In genomic region chr20:62381202-62381797, GRCh38 we compare ENCODE assay signal across 13 cellular contexts. TPM values are rescaled to one million over a fixed set of nuclear protein-coding genes. Genes with fewer than 3 reads are reported as not detected.
DNase-seq lines count a peak whose midpoint lies in the region; ATAC-seq and TF ChIP-seq lines count a peak whose summit lies in the region.
"Had no signal": no experiment of that assay in that cellular context is flagged by ENCODE, and none has a peak within 500 bp of the region (broad histone marks: within the 10 kb centered on the region; RNA-seq: fewer than 3 reads in every experiment).

No MANE protein-coding gene starts in this region.

- H3K36me3 ChIP-seq in IMR-90 (ENCODE audit: control insufficient read depth, insufficient read depth, low read length) = peaks cover 6% of the 10 kb centered on the region
- H3K36me3 ChIP-seq in suprapubic skin = no peaks in the 10 kb centered on the region

- peaks cover 4% of the 10 kb centered on the region for H3K27me3 Mint-ChIP-seq in brain
- H3K27me3 Mint-ChIP-seq in natural killer cell treated with Interleukin-12 subunit alpha and Interleukin-12 subunit beta and Interleukin-15 and Interleukin-18, amount 100 ng/mL, for 72 hours = no peaks in the 10 kb centered on the region
- peaks cover 9% of the 10 kb centered on the region for H3K27me3 Mint-ChIP-seq in glutamatergic neuron (ENCODE audit: unreplicated experiment)

- peaks cover 9% of the 10 kb centered on the region for H3K4me1 ChIP-seq in IMR-90 (ENCODE audit: control insufficient read depth, insufficient read depth, low read length)
- H3K4me1 ChIP-seq in suprapubic skin = peaks cover 69% of the 10 kb centered on the region

- no peak for TF ChIP-seq EP300 in suprapubic skin (IDR thresholded peaks at IDR 0.05)

- peaks cover 0 to 3% (median 0%) of the 10 kb centered on the region in 5 experiments for H3K9me3 Mint-ChIP-seq in brain
- H3K9me3 Mint-ChIP-seq in natural killer cell treated with Interleukin-12 subunit alpha and Interleukin-12 subunit beta and Interleukin-15 and Interleukin-18, amount 100 ng/mL, for 72 hours = peaks cover 5% of the 10 kb centered on the region
- H3K9me3 Mint-ChIP-seq in glutamatergic neuron (ENCODE audit: unreplicated experiment) = peaks cover 6% of the 10 kb centered on the region

- BruUV-seq in IMR-90 (replicated peaks; lab: Mats Ljungman, UMichigan) = no TSS peak

- 44% methylated on average over 5 of the region's 16 CpGs; no CpG with 5 or more reads in 1 of the 2 experiments for WGBS in IMR-90 (ENCODE audit: extremely low coverage in 2 of 2, insufficient read length in 1 of 2), 2 experiments
- 58% methylated on average over 16 of the region's 16 CpGs for WGBS in suprapubic skin

- H4K20me1 ChIP-seq in IMR-90 (ENCODE audit: insufficient read depth, low read length) = peaks cover 13% of the 10 kb centered on the region

- CTCF ChIA-PET in IMR-90 (lab: Yijun Ruan, JAX) = no interaction called here

- H4K91ac ChIP-seq in IMR-90 (ENCODE audit: insufficient read depth, low read depth, low read length) = no peak overlapping the region

- H2BK5ac ChIP-seq in IMR-90 (ENCODE audit: low read depth, low read length, poor library complexity, severe bottlenecking) = peak overlapping the region; percentile 52

- TF ChIP-seq RAD21 in IMR-90 (IDR thresholded peaks at IDR 0.05; ENCODE audit: low read length) = no peak

- TF ChIP-seq POLR2A in IMR-90 (IDR thresholded peaks at IDR 0.05; ENCODE audit: low read depth, low read length) (no peak), suprapubic skin (IDR thresholded peaks at IDR 0.05) (no peak)

- peaks cover 11% of the 10 kb centered on the region for H3K36me3 Mint-ChIP-seq in brain
- peaks cover 9% of the 10 kb centered on the region for H3K36me3 Mint-ChIP-seq in natural killer cell treated with Interleukin-12 subunit alpha and Interleukin-12 subunit beta and Interleukin-15 and Interleukin-18, amount 100 ng/mL, for 72 hours
- H3K36me3 Mint-ChIP-seq in glutamatergic neuron (ENCODE audit: unreplicated experiment) = peaks cover 6% of the 10 kb centered on the region

- no peak overlapping the region for H3K18ac ChIP-seq in IMR-90 (ENCODE audit: low read depth, low read length)

- H2BK120ac ChIP-seq in IMR-90 (ENCODE audit: low read depth, low read length) = no peak overlapping the region

- H3K27ac ChIP-seq in IMR-90 (ENCODE audit: insufficient read depth, low read length) = no peak overlapping the region
- H3K27ac ChIP-seq in suprapubic skin = peak overlapping the region; percentile 79

- peaks cover 12% of the 10 kb centered on the region for H3K9me1 ChIP-seq in IMR-90 (ENCODE audit: insufficient read depth, low read length)

- H3K4me3 ChIP-seq in IMR-90 (ENCODE audit: insufficient read depth, low read depth, low read length) (no peak overlapping the region), suprapubic skin (no peak overlapping the region)

- H2BK15ac ChIP-seq in IMR-90 (ENCODE audit: low read depth, low read length) = no peak overlapping the region

- in situ Hi-C loops in IMR-90 (cut with MboI; ENCODE audit: low sequenced_read_pairs) = loop anchor here (5.0 to 25.0 kb wide), 2 partner anchors 74 to 369 kb away; no protein-coding TSS in a partner anchor

- H3K14ac ChIP-seq in IMR-90 (replicated peaks; ENCODE audit: low read depth, low read length) = no peak overlapping the region

- H3K4ac ChIP-seq in IMR-90 (ENCODE audit: low read depth, low read length) = peak overlapping the region; percentile 9; the same call in 1 of the 2 replicates

- no peak for TF ChIP-seq CTCF in IMR-90 (conservative IDR thresholded peaks at IDR 0.05; ENCODE audit: low read depth, low read length)
- no peak for TF ChIP-seq CTCF in brain (conservative IDR thresholded peaks at IDR 0.05)
- TF ChIP-seq CTCF in suprapubic skin (IDR thresholded peaks at IDR 0.05) = no peak
- no peak for TF ChIP-seq CTCF in glutamatergic neuron (IDR thresholded peaks at IDR 0.05; ENCODE audit: partially characterized antibody, unreplicated experiment)

- intact Hi-C loops in IMR-90 (cut with micrococcal nuclease) = loop anchor here (10.0 kb wide), 1 partner anchor 366 kb away; no protein-coding TSS in a partner anchor

- no peaks in the 10 kb centered on the region for H3K27me3 ChIP-seq in IMR-90 (ENCODE audit: control insufficient read depth, insufficient read depth, low read length)
- no peaks in the 10 kb centered on the region for H3K27me3 ChIP-seq in suprapubic skin

- no peak overlapping the region for H3K4me2 ChIP-seq in IMR-90 (ENCODE audit: low read depth, low read length)

- peak overlapping the region; percentile 17 for H2AFZ ChIP-seq in IMR-90 (replicated peaks; ENCODE audit: low read length, poor library complexity)

- H3K4me1 Mint-ChIP-seq in brain = peaks cover 47% of the 10 kb centered on the region
- peaks cover 23 to 27% of the 10 kb centered on the region in 2 donors for H3K4me1 Mint-ChIP-seq in natural killer cell treated with Interleukin-12 subunit alpha and Interleukin-12 subunit beta and Interleukin-15 and Interleukin-18, amount 100 ng/mL, for 72 hours (ENCODE audit: low read depth in 2 of 2)
- peaks cover 20% of the 10 kb centered on the region for H3K4me1 Mint-ChIP-seq in glutamatergic neuron (ENCODE audit: low read depth, unreplicated experiment)

- H3K4me3 Mint-ChIP-seq in brain (no peak overlapping the region), glutamatergic neuron (ENCODE audit: unreplicated experiment) (no peak overlapping the region)
- H3K4me3 Mint-ChIP-seq in natural killer cell treated with Interleukin-12 subunit alpha and Interleukin-12 subunit beta and Interleukin-15 and Interleukin-18, amount 100 ng/mL, for 72 hours = no peak overlapping the region

- H2BK20ac ChIP-seq in IMR-90 (ENCODE audit: low read depth, low read length) = no peak overlapping the region

- H4K5ac ChIP-seq in IMR-90 (ENCODE audit: low read depth, low read length) = no peak overlapping the region

- dilution Hi-C loops in IMR-90 (cut with HindIII; ENCODE audit: low sequenced_read_pairs, unreplicated experiment) = loop anchor here (25.0 kb wide), 1 partner anchor 94 kb away; no protein-coding TSS in a partner anchor

- POLR2A ChIA-PET in IMR-90 (lab: Charles Lee; ENCODE audit: unreplicated experiment) = no interaction called here

- H3K56ac ChIP-seq in IMR-90 (ENCODE audit: extremely low read depth, insufficient read depth, low read length) = no peak overlapping the region

- H2AK9ac ChIP-seq in IMR-90 (replicated peaks; ENCODE audit: low read depth, low read length, poor library complexity) = peak overlapping the region; percentile 86

- ATAC-seq in IMR-90 (ENCODE audit: low read depth) (peak; percentile 13; the same call in 1 of the 2 replicates), HG03342 (IDR thresholded peaks at IDR 0.05; ENCODE audit: unreplicated experiment) (no peak)
- ATAC-seq in natural killer cell treated with Interleukin-12 subunit alpha and Interleukin-12 subunit beta and Interleukin-15 and Interleukin-18, amount 100 ng/mL, for 72 hours = no peak
- ATAC-seq: activated naive CD4-positive, alpha-beta T cell treated with anti-CD3 and anti-CD28 coated beads, Interleukin-2, amount 50 U/mL, for 72 hours had no signal

- H4K8ac ChIP-seq in IMR-90 (ENCODE audit: low read depth in 2 of 2, low read length in 2 of 2) = 0 out of 4 replicates have a peak overlapping the region, but pooled peaks of 1 of the 2 experiments have one; percentile 66

- H3K27ac Mint-ChIP-seq in brain (peak overlapping the region in 3 of 5 experiments; percentile 40 to 75 (median 42)), glutamatergic neuron (ENCODE audit: unreplicated experiment) (no peak overlapping the region)
- no peak overlapping the region for H3K27ac Mint-ChIP-seq in natural killer cell treated with Interleukin-12 subunit alpha and Interleukin-12 subunit beta and Interleukin-15 and Interleukin-18, amount 100 ng/mL, for 72 hours
- H3K27ac Mint-ChIP-seq: activated naive CD4-positive, alpha-beta T cell treated with anti-CD3 and anti-CD28 coated beads, Interleukin-2, amount 50 U/mL, for 72 hours had no signal

- DNase-seq in IMR-90 (peak; percentile 76), kidney glomerular epithelial cell (lab: John Stamatoyannopoulos, UW) (peak; percentile 86), suprapubic skin (ENCODE audit: low spot score in 2 of 2) (no peak), SW480 (ENCODE audit: low spot score) (no peak), glutamatergic neuron (no peak)
- no peak for DNase-seq in natural killer cell treated with Interleukin-12 subunit alpha and Interleukin-12 subunit beta and Interleukin-15 and Interleukin-18, amount 100 ng/mL, for 72 hours (ENCODE audit: low spot score)
- DNase-seq: activated CD4-positive, CD25-positive, alpha-beta regulatory T cell treated with anti-CD3 and anti-CD28 coated beads, Interleukin-2, amount 50 U/mL, for 72 hours; DND-41; midbrain had no signal

- H3K23ac ChIP-seq in IMR-90 (ENCODE audit: low read depth, low read length) = no peak overlapping the region

- peaks cover 9 to 45% of the 10 kb centered on the region in 2 experiments for H3K79me1 ChIP-seq in IMR-90 (ENCODE audit: low read depth in 1 of 2, low read length in 2 of 2)

- H3K9ac ChIP-seq in IMR-90 (ENCODE audit: low read depth, low read length) = no peak overlapping the region

- H2AK5ac ChIP-seq in IMR-90 (ENCODE audit: low read depth, low read length) = 0 out of 2 replicates have a peak overlapping the region, but pooled peaks have one; percentile 33

- H3K9me3 ChIP-seq in IMR-90 (ENCODE audit: control insufficient read depth, insufficient read depth, low read length) (no peaks in the 10 kb centered on the region), suprapubic skin (no peaks in the 10 kb centered on the region)

RNA-seq across cellular contexts. Expression of gene RPS21, which starts 5.6 kb away (rescaled TPM):
- 2,710 and 3,846 TPM in 2 replicates for total RNA-seq in IMR-90 (2012; rRNA removed)
- polyA plus RNA-seq in IMR-90 (2012; rRNA removed) = 4,298 and 4,766 TPM in 2 replicates
- 31,826 and 47,741 TPM in 2 replicates for polyA plus RNA-seq in IMR-90 (2012; cell fraction: cytosol; rRNA removed)
- polyA plus RNA-seq in IMR-90 (2012; cell fraction: nucleus; rRNA removed; ENCODE audit: low replicate concordance) = 3,277 and 3,813 TPM in 2 replicates
- polyA plus RNA-seq in brain (ENCODE audit: insufficient read depth, low read depth, low replicate concordance) = 5,928 TPM
- 1,000 to 10,000 TPM; 1,604 to 3,217 (median 2,363) TPM for total RNA-seq in suprapubic skin
- total RNA-seq in natural killer cell treated with Interleukin-12 subunit alpha and Interleukin-12 subunit beta and Interleukin-15 and Interleukin-18, amount 100 ng/mL, for 72 hours = 1,000 to 10,000 TPM; 1,109 to 1,318 TPM
- total RNA-seq in glutamatergic neuron (ENCODE audit: unreplicated experiment) = 829 TPM

RNA-seq across cellular contexts. Expression of gene LAMA5, which starts 14.2 kb away (rescaled TPM):
- total RNA-seq in IMR-90 (2012; rRNA removed) = 0.56 and 0.90 TPM in 2 replicates
- polyA plus RNA-seq in IMR-90 (2012; rRNA removed) = 7.3 and 11.4 TPM in 2 replicates
- polyA plus RNA-seq in IMR-90 (2012; cell fraction: cytosol; rRNA removed) = 15.0 and 17.8 TPM in 2 replicates
- 27.9 and 77.8 TPM in 2 replicates for polyA plus RNA-seq in IMR-90 (2012; cell fraction: nucleus; rRNA removed; ENCODE audit: low replicate concordance)
- polyA plus RNA-seq in brain (ENCODE audit: insufficient read depth, low read depth, low replicate concordance) = 17.5 TPM
- total RNA-seq in suprapubic skin = 100 to 1,000 TPM; 200 to 623 (median 316) TPM
- total RNA-seq in natural killer cell treated with Interleukin-12 subunit alpha and Interleukin-12 subunit beta and Interleukin-15 and Interleukin-18, amount 100 ng/mL, for 72 hours = 1 to 10 TPM; 1.5 to 1.9 TPM
- total RNA-seq in glutamatergic neuron (ENCODE audit: unreplicated experiment) = 724 TPM

RNA-seq across cellular contexts. Expression of gene CABLES2, which starts 25.8 kb away (rescaled TPM):
- total RNA-seq in IMR-90 (2012; rRNA removed) (1.1 and 1.4 TPM in 2 replicates), suprapubic skin (1 to 10 TPM; 3.8 to 7.2 (median 4.5) TPM), glutamatergic neuron (ENCODE audit: unreplicated experiment) (25.3 TPM)
- polyA plus RNA-seq in IMR-90 (2012; rRNA removed) (5.1 TPM in 2 replicates), brain (ENCODE audit: insufficient read depth, low read depth, low replicate concordance) (12.0 TPM)
- polyA plus RNA-seq in IMR-90 (2012; cell fraction: cytosol; rRNA removed) = 3.6 and 4.4 TPM in 2 replicates
- polyA plus RNA-seq in IMR-90 (2012; cell fraction: nucleus; rRNA removed; ENCODE audit: low replicate concordance) = 6.7 and 6.8 TPM in 2 replicates
- 1 to 10 TPM; 9.4 to 9.5 TPM for total RNA-seq in natural killer cell treated with Interleukin-12 subunit alpha and Interleukin-12 subunit beta and Interleukin-15 and Interleukin-18, amount 100 ng/mL, for 72 hours

RNA-seq across cellular contexts. Expression of gene RBBP8NL, which starts 46.0 kb away (rescaled TPM):
- total RNA-seq in IMR-90 (2012; rRNA removed) (not detected in 2 replicates), suprapubic skin (1 to 10 TPM; 2.0 to 6.6 (median 3.9) TPM), glutamatergic neuron (ENCODE audit: unreplicated experiment) (not detected)
- polyA plus RNA-seq in IMR-90 (2012; rRNA removed) (not detected in 2 replicates), brain (ENCODE audit: insufficient read depth, low read depth, low replicate concordance) (0.92 TPM)
- polyA plus RNA-seq in IMR-90 (2012; cell fraction: cytosol; rRNA removed) = not detected in 2 replicates
- not detected in 2 replicates for polyA plus RNA-seq in IMR-90 (2012; cell fraction: nucleus; rRNA removed; ENCODE audit: low replicate concordance)
- total RNA-seq in natural killer cell treated with Interleukin-12 subunit alpha and Interleukin-12 subunit beta and Interleukin-15 and Interleukin-18, amount 100 ng/mL, for 72 hours = not detected
- total RNA-seq: activated naive CD4-positive, alpha-beta T cell treated with anti-CD3 and anti-CD28 coated beads, Interleukin-2, amount 50 U/mL, for 72 hours; H4 had no signal

Comparison
In these comparisons a context has a peak if more than half of its experiments do, and no peak if none do; other contexts are left out.
1. DNase-seq: peak in IMR-90 (single experiment) and kidney glomerular epithelial cell (single experiment); none in suprapubic skin (0 of 2), natural killer cell treated with Interleukin-12 subunit alpha and Interleukin-12 subunit beta and Interleukin-15 and Interleukin-18, amount 100 ng/mL, for 72 hours (single experiment), SW480 (single experiment) and glutamatergic neuron (single experiment).
2. H3K27ac Mint-ChIP-seq: peak in brain (3 of 5); none in natural killer cell treated with Interleukin-12 subunit alpha and Interleukin-12 subunit beta and Interleukin-15 and Interleukin-18, amount 100 ng/mL, for 72 hours (0 of 2) and glutamatergic neuron (single experiment).
3. RNA of gene LAMA5, which starts 14.2 kb away (total RNA-seq): 724 TPM in glutamatergic neuron (single experiment) and 200 to 623 TPM in suprapubic skin; 1.5 to 1.9 TPM in natural killer cell treated with Interleukin-12 subunit alpha and Interleukin-12 subunit beta and Interleukin-15 and Interleukin-18, amount 100 ng/mL, for 72 hours and 0.56 to 0.90 TPM in IMR-90; every median in the first group is over 10 times any median in the second.